8 cellular contexts compared by ENCODE assay signal in the genomic region with DNA sequence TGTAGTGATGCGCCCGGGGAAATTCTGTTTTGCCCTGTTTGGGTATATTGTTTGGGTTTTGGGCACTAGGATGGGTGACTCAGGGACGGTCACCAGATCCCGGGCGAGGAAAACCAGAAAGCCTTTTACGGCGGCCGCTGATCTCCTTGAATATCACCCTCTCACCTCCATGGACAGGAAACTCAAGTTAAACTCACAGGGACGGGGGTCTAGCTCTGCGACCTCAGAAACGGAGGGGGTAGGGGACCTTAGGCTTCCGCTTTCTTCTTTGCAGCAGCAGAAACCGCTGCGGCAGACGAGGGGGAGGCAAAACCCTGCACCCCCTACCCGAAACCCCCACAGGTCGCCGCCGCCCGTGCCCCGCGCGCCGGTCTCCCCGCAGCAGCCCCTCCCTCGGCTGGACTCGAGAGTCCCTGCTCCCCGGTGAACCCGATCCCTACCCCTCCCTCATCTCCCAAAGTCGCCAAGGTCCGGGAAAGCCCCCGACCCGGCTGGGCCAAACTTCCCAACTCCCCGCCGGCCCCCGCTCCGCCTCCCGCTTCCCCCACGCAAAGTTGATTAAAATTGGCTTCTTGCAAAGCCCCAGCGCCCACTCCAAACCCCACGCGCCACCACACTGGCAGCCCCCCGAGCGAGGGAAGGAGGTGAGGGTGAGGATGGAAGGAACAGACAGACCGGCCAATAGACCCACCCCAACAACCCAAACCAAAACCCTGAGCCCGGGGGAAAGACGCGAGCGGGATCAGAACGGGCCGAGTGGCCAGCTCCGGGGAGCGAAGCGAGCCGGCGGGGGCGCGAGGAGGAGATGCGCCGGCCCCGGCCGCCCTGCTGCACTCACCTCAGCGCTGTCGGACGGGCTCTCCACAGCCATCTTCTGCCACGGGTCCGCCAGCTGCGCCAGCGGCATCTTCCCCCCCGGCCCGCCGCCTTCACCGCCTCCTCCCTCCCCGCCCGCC. TPM values are rescaled to one million over a fixed set of nuclear protein-coding genes. Genes with fewer than 3 reads are reported as not detected.
DNase-seq lines count a peak whose midpoint lies in the region; FAIRE-seq and TF ChIP-seq lines count a peak whose summit lies in the region.

No MANE protein-coding gene starts in this region.

- H2AK5ac ChIP-seq in neuronal stem cell (ENCODE audit: low read depth, low read length): no peak overlapping the region

- peak overlapping the region; percentile 56 to 94 for H3K4me3 ChIP-seq in neuronal stem cell (ENCODE audit: low read length in 2 of 2)

- H3K36me3 Mint-ChIP-seq in activated T-helper 1 cell treated with anti-CD3 and anti-CD28 coated beads, Interleukin-12 subunit alpha, Interleukin-12 subunit beta, Interleukin-2, Interleukin-4 antibody, amounts not matched to agents 30 ng/mL and 10 ng/mL and 1 ng/mL, durations not matched to agents 14 hours and 24 hours and 36 hours (ENCODE audit: low read depth): peaks cover 5% of the 10 kb centered on the region

- no peaks in the 10 kb centered on the region for H3K9me3 ChIP-seq in neuronal stem cell (replicated peaks in 1 of 2; ENCODE audit: control insufficient read depth in 2 of 2, insufficient read depth in 1 of 2, low read depth in 1 of 2, low read length in 2 of 2)

- peak overlapping the region; percentile 64 for H3K18ac ChIP-seq in neuronal stem cell (ENCODE audit: low read length)

- H4K8ac ChIP-seq in neuronal stem cell (ENCODE audit: low read depth, low read length): no peak overlapping the region

- H3K4me2 ChIP-seq in neuronal stem cell (ENCODE audit: insufficient read depth, low read length, poor library complexity, severe bottlenecking): peak overlapping the region; percentile 49

- peak overlapping the region; percentile 82 for H2BK5ac ChIP-seq in neuronal stem cell (ENCODE audit: low read length)

- no CpG with 5 or more reads among the region's 75 CpGs for WGBS in neuronal stem cell (ENCODE audit: extremely low coverage in 2 of 2, insufficient read length in 2 of 2, insufficient replicate concordance in 1 of 2), 2 donors

- H3K79me1 ChIP-seq in neuronal stem cell (ENCODE audit: low read depth, low read length): no peaks in the 10 kb centered on the region

- H3K27ac ChIP-seq in neuronal stem cell (replicated peaks; ENCODE audit: low read length): peak overlapping the region; percentile 54

- peak overlapping the region; percentile 97 for H3K27ac Mint-ChIP-seq in activated T-helper 1 cell treated with anti-CD3 and anti-CD28 coated beads, Interleukin-12 subunit alpha, Interleukin-12 subunit beta, Interleukin-2, Interleukin-4 antibody, amounts not matched to agents 30 ng/mL and 10 ng/mL and 1 ng/mL, durations not matched to agents 14 hours and 24 hours and 36 hours

- H3K9me3 Mint-ChIP-seq in activated T-helper 1 cell treated with anti-CD3 and anti-CD28 coated beads, Interleukin-12 subunit alpha, Interleukin-12 subunit beta, Interleukin-2, Interleukin-4 antibody, amounts not matched to agents 30 ng/mL and 10 ng/mL and 1 ng/mL, durations not matched to agents 14 hours and 24 hours and 36 hours: no peaks in the 10 kb centered on the region

- peak; percentile 15 for DNase-seq in GM10248 (ENCODE audit: extremely low spot score)
- peak; percentile 34 for DNase-seq in HCEC 1CT
- peak; percentile 41 for DNase-seq in NAMALWA (ENCODE audit: low spot score)
- peak; percentile 4 for DNase-seq in activated T-helper 1 cell treated with anti-CD3 and anti-CD28 coated beads, Interleukin-12 subunit alpha, Interleukin-12 subunit beta, Interleukin-2, Interleukin-4 antibody, amounts not matched to agents 30 ng/mL and 10 ng/mL and 1 ng/mL, durations not matched to agents 14 hours and 24 hours and 36 hours (ENCODE audit: low spot score)
- peak; percentile 4 to 29 for DNase-seq in frontal cortex (ENCODE audit: low spot score in 2 of 2)
- no peak for DNase-seq in neuronal stem cell (ENCODE audit: low spot score)
- DNase-seq in superior temporal gyrus (ENCODE audit: extremely low spot score): no peak
- DNase-seq in DMS114 treated with DMSO at 0.1 percent for 48 hours (lab: John Stamatoyannopoulos, UW; ENCODE audit: unreplicated experiment): no peak

- POLR2A ChIA-PET in GM10248 (lab: Yijun Ruan, JAX): no interaction called here

- H3K27me3 Mint-ChIP-seq in activated T-helper 1 cell treated with anti-CD3 and anti-CD28 coated beads, Interleukin-12 subunit alpha, Interleukin-12 subunit beta, Interleukin-2, Interleukin-4 antibody, amounts not matched to agents 30 ng/mL and 10 ng/mL and 1 ng/mL, durations not matched to agents 14 hours and 24 hours and 36 hours (ENCODE audit: insufficient read depth): peaks cover 8% of the 10 kb centered on the region

- CTCF ChIA-PET in GM10248 (lab: Yijun Ruan, JAX): no interaction called here

- H2BK120ac ChIP-seq in neuronal stem cell (ENCODE audit: low read depth, low read length): no peak overlapping the region

- intact Hi-C loops in activated T-helper 1 cell treated with anti-CD3 and anti-CD28 coated beads, Interleukin-12 subunit alpha, Interleukin-12 subunit beta, Interleukin-2, Interleukin-4 antibody, amounts not matched to agents 30 ng/mL and 10 ng/mL and 1 ng/mL, durations not matched to agents 14 hours and 24 hours and 36 hours (cut with micrococcal nuclease): loop anchor here (1.0 to 10.0 kb wide), 11 partner anchors 41 to 1575 kb away; a partner anchor contains a TSS

- H3K4me1 ChIP-seq in neuronal stem cell (ENCODE audit: control insufficient read depth in 2 of 2, insufficient read depth in 1 of 2, low read depth in 1 of 2, low read length in 2 of 2): peaks cover 0 to 4% of the 10 kb centered on the region in 2 donors

- H2AFZ ChIP-seq in neuronal stem cell (ENCODE audit: low read length): peak overlapping the region; percentile 54

- H4K91ac ChIP-seq in neuronal stem cell (ENCODE audit: low read depth, low read length, poor library complexity): no peak overlapping the region

- FAIRE-seq in frontal cortex (lab: Jason Lieb, UNC): no peak

- no peak overlapping the region for H3K14ac ChIP-seq in neuronal stem cell (ENCODE audit: low read length)

- H3K9ac ChIP-seq in neuronal stem cell (ENCODE audit: low read depth, low read length, poor library complexity): peak overlapping the region; percentile 60

- no peaks in the 10 kb centered on the region for H3K36me3 ChIP-seq in neuronal stem cell (replicated peaks in 1 of 2; ENCODE audit: control insufficient read depth in 2 of 2, insufficient read depth in 2 of 2, low read length in 2 of 2)

- H3K4me1 Mint-ChIP-seq in activated T-helper 1 cell treated with anti-CD3 and anti-CD28 coated beads, Interleukin-12 subunit alpha, Interleukin-12 subunit beta, Interleukin-2, Interleukin-4 antibody, amounts not matched to agents 30 ng/mL and 10 ng/mL and 1 ng/mL, durations not matched to agents 14 hours and 24 hours and 36 hours (ENCODE audit: low read depth): peaks cover 26% of the 10 kb centered on the region

- TF ChIP-seq CTCF in GM10248 (IDR thresholded peaks at IDR 0.05; ENCODE audit: control extremely low read depth, extremely low read depth, low read depth, missing control alignments): no peak

- no peak overlapping the region for H2BK15ac ChIP-seq in neuronal stem cell (ENCODE audit: low read length)

- no peak overlapping the region for H2BK12ac ChIP-seq in neuronal stem cell (ENCODE audit: low read length)

- H3K4me3 Mint-ChIP-seq in activated T-helper 1 cell treated with anti-CD3 and anti-CD28 coated beads, Interleukin-12 subunit alpha, Interleukin-12 subunit beta, Interleukin-2, Interleukin-4 antibody, amounts not matched to agents 30 ng/mL and 10 ng/mL and 1 ng/mL, durations not matched to agents 14 hours and 24 hours and 36 hours: peak overlapping the region; percentile 98

- H3K23ac ChIP-seq in neuronal stem cell (ENCODE audit: low read depth, low read length, poor library complexity): no peak overlapping the region

- H3K4ac ChIP-seq in neuronal stem cell (ENCODE audit: low read length): no peak overlapping the region

- peaks cover 0 to 15% (median 3%) of the 10 kb centered on the region in 3 experiments for H3K27me3 ChIP-seq in neuronal stem cell (ENCODE audit: control insufficient read depth in 3 of 3, insufficient read depth in 3 of 3, low read depth in 1 of 3, low read length in 3 of 3)

RNA-seq across cellular contexts. Expression of a gene that starts 0.7 kb away (rescaled TPM):
- total RNA-seq in activated T-helper 1 cell treated with anti-CD3 and anti-CD28 coated beads, Interleukin-12 subunit alpha, Interleukin-12 subunit beta, Interleukin-2, Interleukin-4 antibody, amounts not matched to agents 30 ng/mL and 10 ng/mL and 1 ng/mL, durations not matched to agents 14 hours and 24 hours and 36 hours: 58.8 and 60.6 TPM in 2 replicates
- total RNA-seq in frontal cortex: 24.9 TPM
- polyA plus RNA-seq in neuronal stem cell (2013, experiment 1 of 2): 14.0 TPM
- 14.5 TPM for polyA plus RNA-seq in neuronal stem cell (2013, experiment 2 of 2)

Comparison
In these comparisons a context has a peak if more than half of its experiments do, and no peak if none do; other contexts are left out.
1. DNase-seq: peak in GM10248 (single experiment), HCEC 1CT (single experiment), NAMALWA (single experiment), activated T-helper 1 cell treated with anti-CD3 and anti-CD28 coated beads, Interleukin-12 subunit alpha, Interleukin-12 subunit beta, Interleukin-2, Interleukin-4 antibody, amounts not matched to agents 30 ng/mL and 10 ng/mL and 1 ng/mL, durations not matched to agents 14 hours and 24 hours and 36 hours (single experiment) and frontal cortex (2 of 2); none in neuronal stem cell (single experiment), superior temporal gyrus (single experiment) and DMS114 treated with DMSO at 0.1 percent for 48 hours (single experiment).